ENCODE assay signal across 2 cellular contexts in genomic region chr3:98903099-98903498, GRCh38.
TF ChIP-seq lines count a peak whose summit lies in the region.

No MANE protein-coding gene starts in this region.

TF ChIP-seq in IMR-90, 13 proteins besides CTCF, POLR2A, EP300 and RAD21:
- no peak for TF ChIP-seq MAZ (IDR thresholded peaks at IDR 0.05; ENCODE audit: borderline replicate concordance, low read depth, low read length)
- no peak for TF ChIP-seq NFE2L2 (IDR thresholded peaks at IDR 0.05; ENCODE audit: low read depth, low read length)
- no peak for TF ChIP-seq CHD1 (IDR thresholded peaks at IDR 0.05; ENCODE audit: low read depth, low read length)
- no peak for TF ChIP-seq RCOR1 (IDR thresholded peaks at IDR 0.05; ENCODE audit: insufficient replicate concordance, low read length)
- no peak for TF ChIP-seq USF2 (IDR thresholded peaks at IDR 0.05; ENCODE audit: low read depth, low read length)
- TF ChIP-seq BHLHE40 (IDR thresholded peaks at IDR 0.05; ENCODE audit: low read depth, low read length): no peak
- no peak for TF ChIP-seq MXI1 (IDR thresholded peaks at IDR 0.05; ENCODE audit: borderline replicate concordance, low read depth, low read length)
- no peak for TF ChIP-seq SMC3 (IDR thresholded peaks at IDR 0.05; ENCODE audit: low read depth, low read length)
- TF ChIP-seq ELK1 (IDR thresholded peaks at IDR 0.05; ENCODE audit: borderline replicate concordance, low read depth, low read length): no peak
- TF ChIP-seq FOS (IDR thresholded peaks at IDR 0.05; ENCODE audit: low read depth, low read length): no peak
- no peak for TF ChIP-seq RFX5 (IDR thresholded peaks at IDR 0.05; ENCODE audit: low read depth, low read length)
- TF ChIP-seq MAFK (IDR thresholded peaks at IDR 0.05; ENCODE audit: low read depth, low read length): no peak
- no peak for TF ChIP-seq CEBPB (IDR thresholded peaks at IDR 0.05; ENCODE audit: low read depth, low read length)

TF ChIP-seq in neural cell, 6 proteins besides CTCF, POLR2A, EP300 and RAD21 (continued from another document):
- TF ChIP-seq TAF1 (IDR thresholded peaks at IDR 0.05; ENCODE audit: low read depth) (no peak), MXI1 (conservative IDR thresholded peaks at IDR 0.05; ENCODE audit: poor library complexity, severe bottlenecking) (no peak), POLR2AphosphoS5 (IDR thresholded peaks at IDR 0.05) (no peak), SMC3 (conservative IDR thresholded peaks at IDR 0.05; ENCODE audit: poor library complexity) (no peak)
- TF ChIP-seq, protein P1, sequence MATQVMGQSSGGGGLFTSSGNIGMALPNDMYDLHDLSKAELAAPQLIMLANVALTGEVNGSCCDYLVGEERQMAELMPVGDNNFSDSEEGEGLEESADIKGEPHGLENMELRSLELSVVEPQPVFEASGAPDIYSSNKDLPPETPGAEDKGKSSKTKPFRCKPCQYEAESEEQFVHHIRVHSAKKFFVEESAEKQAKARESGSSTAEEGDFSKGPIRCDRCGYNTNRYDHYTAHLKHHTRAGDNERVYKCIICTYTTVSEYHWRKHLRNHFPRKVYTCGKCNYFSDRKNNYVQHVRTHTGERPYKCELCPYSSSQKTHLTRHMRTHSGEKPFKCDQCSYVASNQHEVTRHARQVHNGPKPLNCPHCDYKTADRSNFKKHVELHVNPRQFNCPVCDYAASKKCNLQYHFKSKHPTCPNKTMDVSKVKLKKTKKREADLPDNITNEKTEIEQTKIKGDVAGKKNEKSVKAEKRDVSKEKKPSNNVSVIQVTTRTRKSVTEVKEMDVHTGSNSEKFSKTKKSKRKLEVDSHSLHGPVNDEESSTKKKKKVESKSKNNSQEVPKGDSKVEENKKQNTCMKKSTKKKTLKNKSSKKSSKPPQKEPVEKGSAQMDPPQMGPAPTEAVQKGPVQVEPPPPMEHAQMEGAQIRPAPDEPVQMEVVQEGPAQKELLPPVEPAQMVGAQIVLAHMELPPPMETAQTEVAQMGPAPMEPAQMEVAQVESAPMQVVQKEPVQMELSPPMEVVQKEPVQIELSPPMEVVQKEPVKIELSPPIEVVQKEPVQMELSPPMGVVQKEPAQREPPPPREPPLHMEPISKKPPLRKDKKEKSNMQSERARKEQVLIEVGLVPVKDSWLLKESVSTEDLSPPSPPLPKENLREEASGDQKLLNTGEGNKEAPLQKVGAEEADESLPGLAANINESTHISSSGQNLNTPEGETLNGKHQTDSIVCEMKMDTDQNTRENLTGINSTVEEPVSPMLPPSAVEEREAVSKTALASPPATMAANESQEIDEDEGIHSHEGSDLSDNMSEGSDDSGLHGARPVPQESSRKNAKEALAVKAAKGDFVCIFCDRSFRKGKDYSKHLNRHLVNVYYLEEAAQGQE (IDR thresholded peaks at IDR 0.05; ENCODE audit: borderline replicate concordance): no peak
